In genomic region chr21:34029724-34030528, GRCh38 we compare ENCODE assay signal across 8 cellular contexts. TPM values are rescaled to one million over a fixed set of nuclear protein-coding genes. Genes with fewer than 3 reads are reported as not detected.
DNase-seq lines count a peak whose midpoint lies in the region; ATAC-seq, FAIRE-seq and TF ChIP-seq lines count a peak whose summit lies in the region.

No MANE protein-coding gene starts in this region.

- H3K9me3 ChIP-seq in BE2C, result no peaks in the 10 kb centered on the region
- H3K9me3 ChIP-seq in kidney (ENCODE audit: control insufficient read depth in 1 of 2, low read length in 2 of 2), result no peaks in the 10 kb centered on the region

- H3K9ac ChIP-seq in kidney (ENCODE audit: low read length in 2 of 2), result no peak overlapping the region

- no peaks in the 10 kb centered on the region for H3K4me1 ChIP-seq in BE2C
- peaks cover 0 to 7% of the 10 kb centered on the region in 2 donors for H3K4me1 ChIP-seq in kidney (ENCODE audit: control insufficient read depth in 1 of 2, insufficient read depth in 1 of 2, low read depth in 1 of 2, low read length in 2 of 2)

- no peak overlapping the region for H3K27ac ChIP-seq in kidney (ENCODE audit: low read depth in 2 of 2, low read length in 2 of 2)

- peak; percentile 88 for ATAC-seq in GM19438 (IDR thresholded peaks at IDR 0.05; ENCODE audit: low read depth, unreplicated experiment)
- ATAC-seq in HG03565 (IDR thresholded peaks at IDR 0.05; ENCODE audit: unreplicated experiment), result peak; percentile 71

- H3K4me3 ChIP-seq in BE2C (ENCODE audit: low read depth, low read length), result peak overlapping the region; percentile 27
- peak overlapping the region in 1 of 2 donors; percentile 29 for H3K4me3 ChIP-seq in cardiac fibroblast (replicated peaks in 1 of 2; ENCODE audit: low read depth in 2 of 2, low read length in 2 of 2)
- peak overlapping the region; percentile 26 to 40 for H3K4me3 ChIP-seq in kidney (ENCODE audit: low read length in 2 of 2)

- DNase-seq in BE2C (peak; percentile 74), T-helper 22 cell (ENCODE audit: low read depth) (peak; percentile 34), cardiac fibroblast (ENCODE audit: low read depth in 2 of 2) (peak; percentile 80 to 93), kidney (no peak), MV-4-11 (lab: John Stamatoyannopoulos, UW) (no peak)
- peak; percentile 18 to 54 (median 36) for DNase-seq in stimulated activated CD4-positive, alpha-beta T cell treated with anti-CD3 and anti-CD28 coated beads, TNF-alpha, amount 100 ng/mL, for 48 hours (ENCODE audit: low read depth in 3 of 3)

- intact Hi-C loops in kidney (cut with DNase I), result no loop called here

- FAIRE-seq in kidney (lab: Jason Lieb, UNC), result no peak

- H3K36me3 ChIP-seq in BE2C (no peaks in the 10 kb centered on the region), kidney (ENCODE audit: control insufficient read depth in 1 of 2, insufficient read depth in 2 of 2, low read length in 2 of 2) (no peaks in the 10 kb centered on the region)

- TF ChIP-seq CTCF in BE2C (IDR thresholded peaks at IDR 0.05; ENCODE audit: low read depth, low read length) (no peak), cardiac fibroblast (IDR thresholded peaks at IDR 0.05; ENCODE audit: low read depth, low read length) (no peak), kidney (IDR thresholded peaks at IDR 0.05; ENCODE audit: borderline replicate concordance, extremely low read depth, insufficient read depth) (no peak)

- H3K27me3 ChIP-seq in BE2C, result no peaks in the 10 kb centered on the region

RNA-seq across cellular contexts. Expression of gene MRPS6, which starts 43.5 kb away (rescaled TPM):
- 16.1 TPM for polyA plus RNA-seq in BE2C (2012; ENCODE audit: insufficient read depth, insufficient read length, low read depth)
- 52.3 TPM for total RNA-seq in kidney
- polyA plus RNA-seq in kidney (ENCODE audit: insufficient read depth, low read depth, low replicate concordance), result 270 TPM

RNA-seq across cellular contexts. Expression of gene SLC5A3, which starts 43.5 kb away (rescaled TPM):
- polyA plus RNA-seq in BE2C (2012; ENCODE audit: insufficient read depth, insufficient read length, low read depth), result 1.6 TPM
- total RNA-seq in kidney, result 26.0 TPM
- polyA plus RNA-seq in kidney (ENCODE audit: insufficient read depth, low read depth, low replicate concordance), result 12.4 TPM

Comparison
In these comparisons a context has a peak if more than half of its experiments do, and no peak if none do; other contexts are left out.
1. DNase-seq: peak in BE2C (single experiment), T-helper 22 cell (single experiment), cardiac fibroblast (2 of 2) and stimulated activated CD4-positive, alpha-beta T cell treated with anti-CD3 and anti-CD28 coated beads, TNF-alpha, amount 100 ng/mL, for 48 hours (3 of 3); none in kidney (single experiment) and MV-4-11 (single experiment).